ENCODE assay signal across 1 cellular context in the genomic region with DNA sequence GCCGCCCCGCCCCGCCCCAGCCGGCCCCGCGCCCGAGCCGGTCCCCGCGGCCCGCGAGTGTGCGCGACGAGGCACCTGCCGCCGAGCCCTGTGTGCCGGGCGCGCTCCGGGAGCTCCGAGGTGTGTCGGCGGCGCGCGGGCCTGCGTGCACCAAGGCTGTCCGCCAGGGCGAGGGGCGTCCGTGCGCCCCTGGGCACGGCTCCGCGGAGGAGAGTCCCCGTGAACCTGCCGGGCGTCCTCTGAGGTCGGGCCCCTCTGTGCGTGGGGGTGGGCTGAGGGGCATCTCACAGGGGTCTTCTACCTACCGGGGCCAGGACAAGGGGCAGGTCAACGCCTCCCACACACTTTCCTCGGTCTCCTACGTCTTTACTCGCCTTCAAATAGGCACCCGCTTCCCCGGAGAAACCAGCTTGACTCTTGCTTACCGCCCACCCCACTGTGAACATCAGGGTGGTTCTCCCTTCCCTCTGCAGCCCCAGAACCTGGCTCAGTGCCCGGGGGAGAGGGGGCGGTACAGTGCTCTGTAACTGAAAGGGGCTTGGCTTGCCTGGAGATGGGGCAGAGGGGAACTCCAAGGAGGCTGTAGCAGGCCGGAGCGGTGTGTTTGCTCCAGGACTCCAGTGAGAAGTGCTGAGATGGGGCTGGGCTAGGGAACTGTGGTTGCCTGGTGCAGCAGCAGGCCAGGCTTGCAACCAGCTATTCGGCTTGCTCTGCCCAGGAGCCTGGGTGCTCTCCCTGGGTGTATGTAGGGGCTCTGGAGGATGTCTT.
TF ChIP-seq lines count a peak whose summit lies in the region.

A gene (minus strand): TSS at position 94 of the 768 bp plus-strand sequence. CDS start 175 bp downstream, outside the sequence.

TF ChIP-seq in HEK293, 187 proteins besides CTCF, POLR2A, EP300 and RAD21 (continued from another document and continues in another):
- TF ChIP-seq ZNF501 (tag by site-specific recombination; IDR thresholded peaks at IDR 0.05) = no peak
- peak; percentile 42; the same call in 1 of the 2 replicates for TF ChIP-seq ZNF24 (tag by site-specific recombination; IDR thresholded peaks at IDR 0.05)
- TF ChIP-seq ZFHX2 (tag by site-specific recombination; conservative IDR thresholded peaks at IDR 0.05) = peak; percentile 95
- TF ChIP-seq ZNF621 (tag by site-specific recombination; IDR thresholded peaks at IDR 0.05) = no peak
- peak; percentile 31; the same call in 1 of the 2 replicates for TF ChIP-seq ZNF561 (tag by site-specific recombination; IDR thresholded peaks at IDR 0.05; ENCODE audit: borderline replicate concordance)
- no peak for TF ChIP-seq ZNF544 (tag by site-specific recombination; IDR thresholded peaks at IDR 0.05)
- peak; percentile 70; the same call in 1 of the 2 replicates for TF ChIP-seq KLF8 (tag by site-specific recombination; IDR thresholded peaks at IDR 0.05)
- TF ChIP-seq, protein P1, sequence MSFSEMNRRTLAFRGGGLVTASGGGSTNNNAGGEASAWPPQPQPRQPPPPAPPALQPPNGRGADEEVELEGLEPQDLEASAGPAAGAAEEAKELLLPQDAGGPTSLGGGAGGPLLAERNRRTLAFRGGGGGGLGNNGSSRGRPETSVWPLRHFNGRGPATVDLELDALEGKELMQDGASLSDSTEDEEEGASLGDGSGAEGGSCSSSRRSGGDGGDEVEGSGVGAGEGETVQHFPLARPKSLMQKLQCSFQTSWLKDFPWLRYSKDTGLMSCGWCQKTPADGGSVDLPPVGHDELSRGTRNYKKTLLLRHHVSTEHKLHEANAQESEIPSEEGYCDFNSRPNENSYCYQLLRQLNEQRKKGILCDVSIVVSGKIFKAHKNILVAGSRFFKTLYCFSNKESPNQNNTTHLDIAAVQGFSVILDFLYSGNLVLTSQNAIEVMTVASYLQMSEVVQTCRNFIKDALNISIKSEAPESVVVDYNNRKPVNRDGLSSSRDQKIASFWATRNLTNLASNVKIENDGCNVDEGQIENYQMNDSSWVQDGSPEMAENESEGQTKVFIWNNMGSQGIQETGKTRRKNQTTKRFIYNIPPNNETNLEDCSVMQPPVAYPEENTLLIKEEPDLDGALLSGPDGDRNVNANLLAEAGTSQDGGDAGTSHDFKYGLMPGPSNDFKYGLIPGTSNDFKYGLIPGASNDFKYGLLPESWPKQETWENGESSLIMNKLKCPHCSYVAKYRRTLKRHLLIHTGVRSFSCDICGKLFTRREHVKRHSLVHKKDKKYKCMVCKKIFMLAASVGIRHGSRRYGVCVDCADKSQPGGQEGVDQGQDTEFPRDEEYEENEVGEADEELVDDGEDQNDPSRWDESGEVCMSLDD (tag by site-specific recombination; IDR thresholded peaks at IDR 0.05) = peak; percentile 74
- TF ChIP-seq ZNF292 (tag by site-specific recombination; IDR thresholded peaks at IDR 0.05; ENCODE audit: borderline replicate concordance, low read depth) = no peak
- TF ChIP-seq, protein P2, sequence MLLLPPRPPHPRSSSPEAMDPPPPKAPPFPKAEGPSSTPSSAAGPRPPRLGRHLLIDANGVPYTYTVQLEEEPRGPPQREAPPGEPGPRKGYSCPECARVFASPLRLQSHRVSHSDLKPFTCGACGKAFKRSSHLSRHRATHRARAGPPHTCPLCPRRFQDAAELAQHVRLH (tag by site-specific recombination; IDR thresholded peaks at IDR 0.05) = no peak
- TF ChIP-seq ZBTB17 (tag by site-specific recombination; IDR thresholded peaks at IDR 0.05) = peak; percentile 38
- TF ChIP-seq, protein P3, sequence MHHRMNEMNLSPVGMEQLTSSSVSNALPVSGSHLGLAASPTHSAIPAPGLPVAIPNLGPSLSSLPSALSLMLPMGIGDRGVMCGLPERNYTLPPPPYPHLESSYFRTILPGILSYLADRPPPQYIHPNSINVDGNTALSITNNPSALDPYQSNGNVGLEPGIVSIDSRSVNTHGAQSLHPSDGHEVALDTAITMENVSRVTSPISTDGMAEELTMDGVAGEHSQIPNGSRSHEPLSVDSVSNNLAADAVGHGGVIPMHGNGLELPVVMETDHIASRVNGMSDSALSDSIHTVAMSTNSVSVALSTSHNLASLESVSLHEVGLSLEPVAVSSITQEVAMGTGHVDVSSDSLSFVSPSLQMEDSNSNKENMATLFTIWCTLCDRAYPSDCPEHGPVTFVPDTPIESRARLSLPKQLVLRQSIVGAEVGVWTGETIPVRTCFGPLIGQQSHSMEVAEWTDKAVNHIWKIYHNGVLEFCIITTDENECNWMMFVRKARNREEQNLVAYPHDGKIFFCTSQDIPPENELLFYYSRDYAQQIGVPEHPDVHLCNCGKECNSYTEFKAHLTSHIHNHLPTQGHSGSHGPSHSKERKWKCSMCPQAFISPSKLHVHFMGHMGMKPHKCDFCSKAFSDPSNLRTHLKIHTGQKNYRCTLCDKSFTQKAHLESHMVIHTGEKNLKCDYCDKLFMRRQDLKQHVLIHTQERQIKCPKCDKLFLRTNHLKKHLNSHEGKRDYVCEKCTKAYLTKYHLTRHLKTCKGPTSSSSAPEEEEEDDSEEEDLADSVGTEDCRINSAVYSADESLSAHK (tag by site-specific recombination; IDR thresholded peaks at IDR 0.05) = 0 out of 2 replicates have a peak, but pooled peaks have one; percentile 11
- TF ChIP-seq, protein P4, sequence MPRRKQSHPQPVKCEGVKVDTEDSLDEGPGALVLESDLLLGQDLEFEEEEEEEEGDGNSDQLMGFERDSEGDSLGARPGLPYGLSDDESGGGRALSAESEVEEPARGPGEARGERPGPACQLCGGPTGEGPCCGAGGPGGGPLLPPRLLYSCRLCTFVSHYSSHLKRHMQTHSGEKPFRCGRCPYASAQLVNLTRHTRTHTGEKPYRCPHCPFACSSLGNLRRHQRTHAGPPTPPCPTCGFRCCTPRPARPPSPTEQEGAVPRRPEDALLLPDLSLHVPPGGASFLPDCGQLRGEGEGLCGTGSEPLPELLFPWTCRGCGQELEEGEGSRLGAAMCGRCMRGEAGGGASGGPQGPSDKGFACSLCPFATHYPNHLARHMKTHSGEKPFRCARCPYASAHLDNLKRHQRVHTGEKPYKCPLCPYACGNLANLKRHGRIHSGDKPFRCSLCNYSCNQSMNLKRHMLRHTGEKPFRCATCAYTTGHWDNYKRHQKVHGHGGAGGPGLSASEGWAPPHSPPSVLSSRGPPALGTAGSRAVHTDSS (tag by site-specific recombination; IDR thresholded peaks at IDR 0.05) = no peak
- no peak for TF ChIP-seq REPIN1 (tag by site-specific recombination; IDR thresholded peaks at IDR 0.05; ENCODE audit: low read depth)
- TF ChIP-seq GLIS1 (tag by site-specific recombination; IDR thresholded peaks at IDR 0.05) = peak; percentile 26; the same call in 1 of the 2 replicates
- TF ChIP-seq, protein P5, sequence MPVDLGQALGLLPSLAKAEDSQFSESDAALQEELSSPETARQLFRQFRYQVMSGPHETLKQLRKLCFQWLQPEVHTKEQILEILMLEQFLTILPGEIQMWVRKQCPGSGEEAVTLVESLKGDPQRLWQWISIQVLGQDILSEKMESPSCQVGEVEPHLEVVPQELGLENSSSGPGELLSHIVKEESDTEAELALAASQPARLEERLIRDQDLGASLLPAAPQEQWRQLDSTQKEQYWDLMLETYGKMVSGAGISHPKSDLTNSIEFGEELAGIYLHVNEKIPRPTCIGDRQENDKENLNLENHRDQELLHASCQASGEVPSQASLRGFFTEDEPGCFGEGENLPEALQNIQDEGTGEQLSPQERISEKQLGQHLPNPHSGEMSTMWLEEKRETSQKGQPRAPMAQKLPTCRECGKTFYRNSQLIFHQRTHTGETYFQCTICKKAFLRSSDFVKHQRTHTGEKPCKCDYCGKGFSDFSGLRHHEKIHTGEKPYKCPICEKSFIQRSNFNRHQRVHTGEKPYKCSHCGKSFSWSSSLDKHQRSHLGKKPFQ (tag by site-specific recombination; IDR thresholded peaks at IDR 0.05) = no peak
- TF ChIP-seq ZNF558 (tag by site-specific recombination; IDR thresholded peaks at IDR 0.05) = no peak
- TF ChIP-seq ZNF670 (tag by site-specific recombination; IDR thresholded peaks at IDR 0.05; ENCODE audit: low read depth) = no peak
- TF ChIP-seq TCF7L2 (IDR thresholded peaks at IDR 0.05; ENCODE audit: borderline replicate concordance, low read depth, low read length) = no peak
- no peak for TF ChIP-seq ZNF404 (tag by site-specific recombination; IDR thresholded peaks at IDR 0.05)
- no peak for TF ChIP-seq GLI2 (tag by site-specific recombination; IDR thresholded peaks at IDR 0.05; ENCODE audit: borderline replicate concordance, low read depth)
- peak; percentile 94 for TF ChIP-seq EGR2 (tag by site-specific recombination; IDR thresholded peaks at IDR 0.05; ENCODE audit: low read depth)
- TF ChIP-seq ZNF548 (tag by site-specific recombination; IDR thresholded peaks at IDR 0.05) = no peak
- TF ChIP-seq, protein P6, sequence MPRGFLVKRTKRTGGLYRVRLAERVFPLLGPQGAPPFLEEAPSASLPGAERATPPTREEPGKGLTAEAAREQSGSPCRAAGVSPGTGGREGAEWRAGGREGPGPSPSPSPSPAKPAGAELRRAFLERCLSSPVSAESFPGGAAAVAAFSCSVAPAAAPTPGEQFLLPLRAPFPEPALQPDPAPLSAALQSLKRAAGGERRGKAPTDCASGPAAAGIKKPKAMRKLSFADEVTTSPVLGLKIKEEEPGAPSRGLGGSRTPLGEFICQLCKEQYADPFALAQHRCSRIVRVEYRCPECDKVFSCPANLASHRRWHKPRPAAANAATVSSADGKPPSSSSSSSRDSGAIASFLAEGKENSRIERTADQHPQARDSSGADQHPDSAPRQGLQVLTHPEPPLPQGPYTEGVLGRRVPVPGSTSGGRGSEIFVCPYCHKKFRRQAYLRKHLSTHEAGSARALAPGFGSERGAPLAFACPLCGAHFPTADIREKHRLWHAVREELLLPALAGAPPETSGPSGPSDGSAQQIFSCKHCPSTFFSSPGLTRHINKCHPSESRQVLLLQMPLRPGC (tag by site-specific recombination; IDR thresholded peaks at IDR 0.05) = no peak
- peak; percentile 62 for TF ChIP-seq KLF10 (tag by site-specific recombination; IDR thresholded peaks at IDR 0.05)
- TF ChIP-seq ZBTB20 (tag by site-specific recombination; IDR thresholded peaks at IDR 0.05) = peak; percentile 89
- peak; percentile 89 for TF ChIP-seq ZBTB8A (tag by site-specific recombination; IDR thresholded peaks at IDR 0.05)
- TF ChIP-seq ZFP3 (tag by site-specific recombination; IDR thresholded peaks at IDR 0.05; ENCODE audit: low read depth) = no peak
- TF ChIP-seq, protein P7, sequence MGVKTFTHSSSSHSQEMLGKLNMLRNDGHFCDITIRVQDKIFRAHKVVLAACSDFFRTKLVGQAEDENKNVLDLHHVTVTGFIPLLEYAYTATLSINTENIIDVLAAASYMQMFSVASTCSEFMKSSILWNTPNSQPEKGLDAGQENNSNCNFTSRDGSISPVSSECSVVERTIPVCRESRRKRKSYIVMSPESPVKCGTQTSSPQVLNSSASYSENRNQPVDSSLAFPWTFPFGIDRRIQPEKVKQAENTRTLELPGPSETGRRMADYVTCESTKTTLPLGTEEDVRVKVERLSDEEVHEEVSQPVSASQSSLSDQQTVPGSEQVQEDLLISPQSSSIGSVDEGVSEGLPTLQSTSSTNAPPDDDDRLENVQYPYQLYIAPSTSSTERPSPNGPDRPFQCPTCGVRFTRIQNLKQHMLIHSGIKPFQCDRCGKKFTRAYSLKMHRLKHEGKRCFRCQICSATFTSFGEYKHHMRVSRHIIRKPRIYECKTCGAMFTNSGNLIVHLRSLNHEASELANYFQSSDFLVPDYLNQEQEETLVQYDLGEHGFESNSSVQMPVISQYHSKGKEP (tag by site-specific recombination; IDR thresholded peaks at IDR 0.05) = no peak
- TF ChIP-seq KLF9 (tag by site-specific recombination; IDR thresholded peaks at IDR 0.05; ENCODE audit: low read depth) = peak; percentile 56
- no peak for TF ChIP-seq ZNF23 (tag by site-specific recombination; IDR thresholded peaks at IDR 0.05; ENCODE audit: borderline replicate concordance)
- TF ChIP-seq ZNF214 (tag by site-specific recombination; IDR thresholded peaks at IDR 0.05; ENCODE audit: borderline replicate concordance) = no peak
- TF ChIP-seq ZNF274 (IDR thresholded peaks at IDR 0.05; ENCODE audit: low read length) = no peak
- TF ChIP-seq ZNF274 (tag by site-specific recombination; IDR thresholded peaks at IDR 0.05; ENCODE audit: borderline replicate concordance) = no peak
- no peak for TF ChIP-seq ZNF37A (tag by site-specific recombination; IDR thresholded peaks at IDR 0.05)
- no peak for TF ChIP-seq ZBTB21 (tag by site-specific recombination; IDR thresholded peaks at IDR 0.05)
- TF ChIP-seq, protein P8, sequence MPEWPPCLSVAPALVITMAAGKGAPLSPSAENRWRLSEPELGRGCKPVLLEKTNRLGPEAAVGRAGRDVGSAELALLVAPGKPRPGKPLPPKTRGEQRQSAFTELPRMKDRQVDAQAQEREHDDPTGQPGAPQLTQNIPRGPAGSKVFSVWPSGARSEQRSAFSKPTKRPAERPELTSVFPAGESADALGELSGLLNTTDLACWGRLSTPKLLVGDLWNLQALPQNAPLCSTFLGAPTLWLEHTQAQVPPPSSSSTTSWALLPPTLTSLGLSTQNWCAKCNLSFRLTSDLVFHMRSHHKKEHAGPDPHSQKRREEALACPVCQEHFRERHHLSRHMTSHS (tag by site-specific recombination; IDR thresholded peaks at IDR 0.05) = no peak
- TF ChIP-seq, protein P9, sequence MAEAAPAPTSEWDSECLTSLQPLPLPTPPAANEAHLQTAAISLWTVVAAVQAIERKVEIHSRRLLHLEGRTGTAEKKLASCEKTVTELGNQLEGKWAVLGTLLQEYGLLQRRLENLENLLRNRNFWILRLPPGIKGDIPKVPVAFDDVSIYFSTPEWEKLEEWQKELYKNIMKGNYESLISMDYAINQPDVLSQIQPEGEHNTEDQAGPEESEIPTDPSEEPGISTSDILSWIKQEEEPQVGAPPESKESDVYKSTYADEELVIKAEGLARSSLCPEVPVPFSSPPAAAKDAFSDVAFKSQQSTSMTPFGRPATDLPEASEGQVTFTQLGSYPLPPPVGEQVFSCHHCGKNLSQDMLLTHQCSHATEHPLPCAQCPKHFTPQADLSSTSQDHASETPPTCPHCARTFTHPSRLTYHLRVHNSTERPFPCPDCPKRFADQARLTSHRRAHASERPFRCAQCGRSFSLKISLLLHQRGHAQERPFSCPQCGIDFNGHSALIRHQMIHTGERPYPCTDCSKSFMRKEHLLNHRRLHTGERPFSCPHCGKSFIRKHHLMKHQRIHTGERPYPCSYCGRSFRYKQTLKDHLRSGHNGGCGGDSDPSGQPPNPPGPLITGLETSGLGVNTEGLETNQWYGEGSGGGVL (tag by site-specific recombination; IDR thresholded peaks at IDR 0.05) = peak; percentile 76
- no peak for TF ChIP-seq ZNF366 (tag by site-specific recombination; conservative IDR thresholded peaks at IDR 0.05)
- no peak for TF ChIP-seq HOXA7 (CRISPR knock-in tag; IDR thresholded peaks at IDR 0.05; ENCODE audit: borderline replicate concordance)
- TF ChIP-seq, protein P10, sequence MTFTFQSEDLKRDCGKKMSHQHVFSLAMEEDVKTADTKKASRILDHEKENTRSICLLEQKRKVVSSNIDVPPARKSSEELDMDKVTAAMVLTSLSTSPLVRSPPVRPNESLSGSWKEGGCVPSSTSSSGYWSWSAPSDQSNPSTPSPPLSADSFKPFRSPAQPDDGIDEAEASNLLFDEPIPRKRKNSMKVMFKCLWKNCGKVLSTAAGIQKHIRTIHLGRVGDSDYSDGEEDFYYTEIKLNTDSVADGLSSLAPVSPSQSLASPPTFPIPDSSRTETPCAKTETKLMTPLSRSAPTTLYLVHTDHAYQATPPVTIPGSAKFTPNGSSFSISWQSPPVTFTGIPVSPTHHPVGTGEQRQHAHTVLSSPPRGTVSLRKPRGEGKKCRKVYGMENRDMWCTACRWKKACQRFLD (tag by site-specific recombination; IDR thresholded peaks at IDR 0.05) = no peak
- peak; percentile 22; the same call in 1 of the 2 replicates for TF ChIP-seq KLF7 (tag by site-specific recombination; IDR thresholded peaks at IDR 0.05; ENCODE audit: borderline replicate concordance)
- TF ChIP-seq ZNF221 (tag by site-specific recombination; IDR thresholded peaks at IDR 0.05; ENCODE audit: borderline replicate concordance) = no peak
- no peak for TF ChIP-seq ZNF157 (tag by site-specific recombination; IDR thresholded peaks at IDR 0.05)
- no peak for TF ChIP-seq ZNF830 (tag by site-specific recombination; IDR thresholded peaks at IDR 0.05; ENCODE audit: low read depth)
- no peak for TF ChIP-seq ZNF426 (tag by site-specific recombination; IDR thresholded peaks at IDR 0.05)
